Comparison of ENCODE assay signal across 16 cellular contexts in genomic region chr16:65336169-65336568, GRCh38.
DNase-seq lines count a peak whose midpoint lies in the region; ATAC-seq and TF ChIP-seq lines count a peak whose summit lies in the region.
"Had no signal": no experiment of that assay in that cellular context is flagged by ENCODE, and none has a peak within 500 bp of the region (broad histone marks: within the 10 kb centered on the region; RNA-seq: fewer than 3 reads in every experiment).

No MANE protein-coding gene starts in this region.

- no peaks in the 10 kb centered on the region for H3K27me3 ChIP-seq in PC-3 (ENCODE audit: low read length)
- no peaks in the 10 kb centered on the region for H3K27me3 ChIP-seq in adrenal gland
- H3K27me3 ChIP-seq: BLaER1 treated with 17β-estradiol and CSF1 and Interleukin-3, amounts not matched to agents 10 nM and 100 nM had no signal

- POLR2A ChIA-PET in PC-3 (lab: Charles Lee; ENCODE audit: unreplicated experiment), result no interaction called here

- TF ChIP-seq CTCF in PC-3 (conservative IDR thresholded peaks at IDR 0.05; ENCODE audit: low read depth, low read length), result no peak
- no peak for TF ChIP-seq CTCF in chondrocyte (IDR thresholded peaks at IDR 0.05)
- TF ChIP-seq CTCF in adrenal gland (IDR thresholded peaks at IDR 0.05), result no peak

- H3K4me1 ChIP-seq in PC-3 (ENCODE audit: insufficient read depth, low read length) (peaks cover 15% of the 10 kb centered on the region), adrenal gland (replicated peaks in 1 of 2) (no peaks in the 10 kb centered on the region)

- H3K4me1 Mint-ChIP-seq in chondrocyte (ENCODE audit: low read depth), result peaks cover 65% of the 10 kb centered on the region

- H3K27ac ChIP-seq in PC-3 (ENCODE audit: low read length) (no peak overlapping the region), adrenal gland (no peak overlapping the region)
- H3K27ac ChIP-seq: BLaER1 treated with 17β-estradiol and CSF1 and Interleukin-3, amounts not matched to agents 10 nM and 100 nM; PC-9; WERI-Rb-1 had no signal

- H3K36me3 ChIP-seq in PC-3 (ENCODE audit: low read depth, low read length) (no peaks in the 10 kb centered on the region), adrenal gland (replicated peaks in 1 of 2) (no peaks in the 10 kb centered on the region)
- H3K36me3 ChIP-seq: BLaER1 treated with 17β-estradiol and CSF1 and Interleukin-3, amounts not matched to agents 10 nM and 100 nM; WERI-Rb-1 had no signal

- peak overlapping the region; percentile 47 for H3K27ac Mint-ChIP-seq in chondrocyte (ENCODE audit: unreplicated experiment)

- H3K4me3 ChIP-seq in PC-3 (ENCODE audit: low read length) (no peak overlapping the region), adrenal gland (no peak overlapping the region)
- H3K4me3 ChIP-seq: BLaER1 treated with 17β-estradiol and CSF1 and Interleukin-3, amounts not matched to agents 10 nM and 100 nM; PC-9 had no signal

- TF ChIP-seq POLR2A in adrenal gland (IDR thresholded peaks at IDR 0.05), result no peak

- WGBS in adrenal gland, 4 donors, result 75 to 83% (median 78%) methylated on average over 2 of the region's 2 CpGs

- no TSS peak for BruUV-seq in PC-3 (replicated peaks; lab: Mats Ljungman, UMichigan)

- peak overlapping the region; percentile 47 for H3K4me2 ChIP-seq in PC-3 (ENCODE audit: low read length)
- H3K4me2 ChIP-seq: PC-9 had no signal

- no peaks in the 10 kb centered on the region for H4K20me1 ChIP-seq in PC-3 (ENCODE audit: low read length)
- H4K20me1 ChIP-seq: BLaER1 treated with 17β-estradiol and CSF1 and Interleukin-3, amounts not matched to agents 10 nM and 100 nM had no signal

- CTCF ChIA-PET in PC-3 (lab: Charles Lee), result no interaction called here

- H3K9me3 Mint-ChIP-seq in chondrocyte (ENCODE audit: low read depth), result peaks cover 2% of the 10 kb centered on the region
- H3K9me3 Mint-ChIP-seq: nephron had no signal

- no peak overlapping the region for H3K9ac ChIP-seq in PC-3 (ENCODE audit: low read length)
- H3K9ac ChIP-seq: BLaER1 treated with 17β-estradiol and CSF1 and Interleukin-3, amounts not matched to agents 10 nM and 100 nM had no signal

- no peak overlapping the region for H3K4me3 Mint-ChIP-seq in chondrocyte (ENCODE audit: unreplicated experiment)
- H3K4me3 Mint-ChIP-seq: nephron had no signal

- H3F3A ChIP-seq in PC-3 (ENCODE audit: low read length, unreplicated experiment), result no peaks in the 10 kb centered on the region

- ATAC-seq in PC-3 (peak; percentile 53; the same call in 1 of the 2 replicates), HG02840 (IDR thresholded peaks at IDR 0.05; ENCODE audit: low FRiP score, unreplicated experiment) (no peak)

- intact Hi-C loops in PC-3 (cut with micrococcal nuclease) (no loop called here), adrenal gland (cut with DNase I) (no loop called here)

- no peaks in the 10 kb centered on the region for H3K9me2 ChIP-seq in PC-3 (replicated peaks; ENCODE audit: low read length)

- DNase-seq in AG20443 (ENCODE audit: low spot score) (peak; percentile 59), PC-3 (peak; percentile 74), chondrocyte (ENCODE audit: low spot score) (no peak), myocyte (ENCODE audit: low read depth) (peak; percentile 28), adrenal gland (no peak), NCI-H1105 treated with DMSO at 0.1 percent for 48 hours (lab: John Stamatoyannopoulos, UW) (no peak), hippocampal formation (lab: John Stamatoyannopoulos, UW) (no peak)
- DNase-seq: activated gamma-delta T cell treated with Interleukin-2 at 50 U/mL for 16 hours, DMS153, NCI-H2029, NCI-H526, PC-9, WERI-Rb-1 had no signal

- no peaks in the 10 kb centered on the region for H3K79me2 ChIP-seq in PC-3 (ENCODE audit: low read length)

- no peaks in the 10 kb centered on the region for H3K9me3 ChIP-seq in PC-3 (ENCODE audit: low read length)
- H3K9me3 ChIP-seq in adrenal gland (replicated peaks in 1 of 3), result no peaks in the 10 kb centered on the region
- H3K9me3 ChIP-seq: BLaER1 treated with 17β-estradiol and CSF1 and Interleukin-3, amounts not matched to agents 10 nM and 100 nM had no signal

- H3K27me3 Mint-ChIP-seq in chondrocyte (ENCODE audit: low read depth), result no peaks in the 10 kb centered on the region

- no peaks in the 10 kb centered on the region for H3K36me3 Mint-ChIP-seq in chondrocyte (ENCODE audit: low read depth)

- peak overlapping the region; percentile 48 for H2AFZ ChIP-seq in PC-3 (ENCODE audit: low read length)
- H2AFZ ChIP-seq: PC-9 had no signal

Comparison
In these comparisons a context has a peak if more than half of its experiments do, and no peak if none do; other contexts are left out.
1. DNase-seq: peak in AG20443 (single experiment), PC-3 (single experiment) and myocyte (single experiment); none in chondrocyte (single experiment), adrenal gland (0 of 7), NCI-H1105 treated with DMSO at 0.1 percent for 48 hours (single experiment) and hippocampal formation (0 of 2).